ENCODE assay signal across 21 cellular contexts in the genomic region with DNA sequence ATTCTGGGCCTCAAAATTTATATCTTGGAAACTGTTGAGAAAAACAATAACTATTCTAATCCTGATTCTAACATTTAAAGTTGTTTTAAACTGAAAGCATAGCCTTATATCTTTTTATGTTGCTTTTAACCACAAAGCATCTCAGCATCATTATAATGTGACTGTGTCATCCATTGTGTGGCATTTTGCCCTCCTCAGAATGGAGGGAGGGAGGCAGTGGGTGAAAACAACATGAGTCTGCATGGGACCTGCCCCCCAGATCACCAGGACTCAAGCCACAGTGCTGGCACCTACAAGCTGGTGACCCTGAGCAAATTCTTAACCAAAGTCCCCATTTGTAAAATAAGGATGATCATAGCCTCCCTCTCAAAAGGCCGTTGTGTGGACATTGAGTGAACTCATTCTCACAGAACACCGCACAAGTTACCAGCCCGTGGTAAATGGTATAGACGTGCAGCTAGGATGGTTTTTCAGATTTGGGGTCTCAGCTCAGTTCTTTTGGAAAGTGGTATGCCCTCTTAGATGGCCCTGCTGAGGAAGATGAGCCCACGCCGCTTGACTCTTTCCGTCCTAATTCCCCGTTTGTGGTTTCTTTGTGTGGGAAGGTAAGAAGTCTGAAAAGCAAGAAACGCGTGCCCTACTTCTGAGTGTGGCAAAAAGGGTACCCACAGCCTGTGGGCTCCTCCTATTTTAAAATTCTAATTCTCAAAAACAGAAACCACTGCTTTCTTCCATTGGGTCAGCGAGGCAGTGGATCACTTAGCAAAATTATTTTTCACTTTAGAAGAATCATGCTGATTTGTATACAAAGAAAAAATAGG.
DNase-seq lines count a peak whose midpoint lies in the region; ATAC-seq, FAIRE-seq and TF ChIP-seq lines count a peak whose summit lies in the region.
"Had no signal": no experiment of that assay in that cellular context is flagged by ENCODE, and none has a peak within 500 bp of the region (broad histone marks: within the 10 kb centered on the region; RNA-seq: fewer than 3 reads in every experiment).

No MANE protein-coding gene starts in this region.

- BruUV-seq in mammary epithelial cell (replicated peaks; lab: Mats Ljungman, UMichigan), result no TSS peak

- H3K9ac ChIP-seq in mammary epithelial cell (ENCODE audit: insufficient read depth, low read length), result no peak overlapping the region
- H3K9ac ChIP-seq: parathyroid adenoma had no signal

- no peaks in the 10 kb centered on the region for H3K36me3 ChIP-seq in mammary epithelial cell (ENCODE audit: insufficient read depth, low read length)
- H3K36me3 ChIP-seq: ascending aorta, SJSA1 had no signal

- peak overlapping the region; percentile 80 for H3K27ac Mint-ChIP-seq in activated CD4-positive, alpha-beta T cell treated with anti-CD3 and anti-CD28 coated beads for 36 hours
- H3K27ac Mint-ChIP-seq in CD4-positive, alpha-beta T cell, result peak overlapping the region; percentile 44
- peak overlapping the region; percentile 38 for H3K27ac Mint-ChIP-seq in activated CD4-positive, alpha-beta memory T cell treated with anti-CD3 and anti-CD28 coated beads for 36 hours
- H3K27ac Mint-ChIP-seq: activated T-helper 2 cell treated with anti-CD3 and anti-CD28 coated beads, Interferon-gamma antibody, Interleukin-2, Interleukin-4, amounts not matched to agents 10 μg/mL and 5 μg/mL and 100 μg/mL, durations not matched to agents 14 hours and 24 hours and 36 hours had no signal

- TF ChIP-seq CTCF in CD4-positive, alpha-beta T cell (IDR thresholded peaks at IDR 0.05), result no peak
- no peak for TF ChIP-seq CTCF in mammary epithelial cell (conservative IDR thresholded peaks at IDR 0.05 in 1 of 2, IDR thresholded peaks at IDR 0.05 in 1 of 2; ENCODE audit: extremely low read depth in 1 of 2, insufficient read depth in 1 of 2, low read depth in 1 of 2, low read length in 2 of 2)

- dilution Hi-C loops in mammary epithelial cell (cut with HindIII; ENCODE audit: low sequenced_read_pairs), result no loop called here

- CTCF ChIA-PET in activated CD4-positive, alpha-beta T cell treated with anti-CD3 and anti-CD28 coated beads for 36 hours (lab: Charles Lee), result interaction anchor here (0.6 kb wide), 1 partner anchor 316 kb away, joined by 3 read pairs; no protein-coding TSS in a partner anchor
- CTCF ChIA-PET in CD4-positive, alpha-beta T cell (lab: Charles Lee), result no interaction called here
- CTCF ChIA-PET in activated CD4-positive, alpha-beta memory T cell treated with anti-CD3 and anti-CD28 coated beads for 36 hours (lab: Charles Lee), result no interaction called here
- CTCF ChIA-PET in mammary epithelial cell (lab: Charles Lee; ENCODE audit: low non-redundant PET), result no interaction called here

- peaks cover 2% of the 10 kb centered on the region for H3K36me3 Mint-ChIP-seq in activated CD4-positive, alpha-beta T cell treated with anti-CD3 and anti-CD28 coated beads for 36 hours (ENCODE audit: low read depth)
- H3K36me3 Mint-ChIP-seq in CD4-positive, alpha-beta T cell (ENCODE audit: low read depth), result no peaks in the 10 kb centered on the region
- peaks cover 1% of the 10 kb centered on the region for H3K36me3 Mint-ChIP-seq in activated CD4-positive, alpha-beta memory T cell treated with anti-CD3 and anti-CD28 coated beads for 36 hours

- no peak overlapping the region for H3K4me3 Mint-ChIP-seq in activated CD4-positive, alpha-beta T cell treated with anti-CD3 and anti-CD28 coated beads for 36 hours
- no peak overlapping the region for H3K4me3 Mint-ChIP-seq in CD4-positive, alpha-beta T cell
- H3K4me3 Mint-ChIP-seq in activated CD4-positive, alpha-beta memory T cell treated with anti-CD3 and anti-CD28 coated beads for 36 hours, result peak overlapping the region; percentile 12
- H3K4me3 Mint-ChIP-seq: naive thymus-derived CD4-positive, alpha-beta T cell had no signal

- H3K27me3 Mint-ChIP-seq in activated CD4-positive, alpha-beta T cell treated with anti-CD3 and anti-CD28 coated beads for 36 hours, result peaks cover 4% of the 10 kb centered on the region
- H3K27me3 Mint-ChIP-seq in CD4-positive, alpha-beta T cell, result no peaks in the 10 kb centered on the region
- no peaks in the 10 kb centered on the region for H3K27me3 Mint-ChIP-seq in activated CD4-positive, alpha-beta memory T cell treated with anti-CD3 and anti-CD28 coated beads for 36 hours

- no peaks in the 10 kb centered on the region for H3K79me2 ChIP-seq in mammary epithelial cell (ENCODE audit: insufficient read depth, low read length)
- H3K79me2 ChIP-seq: parathyroid adenoma had no signal

- H3K9me3 Mint-ChIP-seq in activated CD4-positive, alpha-beta T cell treated with anti-CD3 and anti-CD28 coated beads for 36 hours (ENCODE audit: low read depth), result peaks cover 5% of the 10 kb centered on the region
- no peaks in the 10 kb centered on the region for H3K9me3 Mint-ChIP-seq in CD4-positive, alpha-beta T cell
- H3K9me3 Mint-ChIP-seq in activated CD4-positive, alpha-beta memory T cell treated with anti-CD3 and anti-CD28 coated beads for 36 hours, result peaks cover 5% of the 10 kb centered on the region

- no peak overlapping the region for H3K4me2 ChIP-seq in mammary epithelial cell (ENCODE audit: insufficient read depth, low read depth, low read length)

- no peak overlapping the region for H2AFZ ChIP-seq in mammary epithelial cell (ENCODE audit: low read depth, low read length)
- H2AFZ ChIP-seq: parathyroid adenoma had no signal

- in situ Hi-C loops in mammary epithelial cell (cut with MboI; ENCODE audit: low sequenced_read_pairs in 2 of 2), result no loop called here

- peak; percentile 30 for DNase-seq in activated CD4-positive, alpha-beta T cell treated with anti-CD3 and anti-CD28 coated beads for 36 hours
- no peak for DNase-seq in activated CD4-positive, alpha-beta T cell treated with anti-CD3 and anti-CD28 coated beads for 1 hour
- DNase-seq in CD4-positive, alpha-beta T cell, result no peak
- DNase-seq in activated CD4-positive, alpha-beta memory T cell treated with anti-CD3 and anti-CD28 coated beads for 36 hours, result peak; percentile 29
- DNase-seq in kidney tubule cell (ENCODE audit: low spot score) (peak; percentile 4), urothelium cell line (ENCODE audit: low spot score) (no peak), mammary epithelial cell (no peak)
- DNase-seq: activated CD4-positive, CD25-positive, alpha-beta regulatory T cell treated with anti-CD3 and anti-CD28 coated beads, Interleukin-2, amount 50 U/mL, for 72 hours; DMS153; GOT3; naive thymus-derived CD4-positive, alpha-beta T cell; NCI-H1436; NCI-H2171 treated with DMSO at 0.1 percent for 48 hours; NCI-H774 had no signal

- no peak overlapping the region for H3K27ac ChIP-seq in CD4-positive, alpha-beta T cell (ENCODE audit: low read depth, low read length)
- no peak overlapping the region for H3K27ac ChIP-seq in mammary epithelial cell (ENCODE audit: insufficient read depth, low read depth, low read length)
- H3K27ac ChIP-seq: 22Rv1, ascending aorta, parathyroid adenoma, SJSA1 had no signal

- intact Hi-C loops in activated CD4-positive, alpha-beta T cell treated with anti-CD3 and anti-CD28 coated beads for 36 hours (cut with DNase I, micrococcal nuclease), result no loop called here
- intact Hi-C loops in CD4-positive, alpha-beta T cell (cut with DNase I, micrococcal nuclease), result no loop called here
- intact Hi-C loops in activated CD4-positive, alpha-beta memory T cell treated with anti-CD3 and anti-CD28 coated beads for 36 hours (cut with micrococcal nuclease), result no loop called here
- intact Hi-C loops in mammary epithelial cell (cut with micrococcal nuclease), result no loop called here

- WGBS in mammary epithelial cell (ENCODE audit: low coverage, missing lambda C conversion rate), result 71% methylated on average over 11 of the region's 11 CpGs

- peak; percentile 56 for ATAC-seq in activated CD4-positive, alpha-beta T cell treated with anti-CD3 and anti-CD28 coated beads for 36 hours
- ATAC-seq in CD4-positive, alpha-beta T cell (ENCODE audit: poor library complexity), result no peak
- no peak for ATAC-seq in HG03280 (IDR thresholded peaks at IDR 0.05; ENCODE audit: unreplicated experiment)
- ATAC-seq: naive thymus-derived CD4-positive, alpha-beta T cell had no signal

- no peaks in the 10 kb centered on the region for H3K27me3 ChIP-seq in CD4-positive, alpha-beta T cell (ENCODE audit: control insufficient read depth, insufficient read depth, low read length)
- H3K27me3 ChIP-seq in mammary epithelial cell (ENCODE audit: insufficient read depth, low read length), result no peaks in the 10 kb centered on the region
- H3K27me3 ChIP-seq: ascending aorta, SJSA1 had no signal

- H3K9me3 ChIP-seq in CD4-positive, alpha-beta T cell (ENCODE audit: control insufficient read depth, low read length), result no peaks in the 10 kb centered on the region
- H3K9me3 ChIP-seq in mammary epithelial cell (replicated peaks; ENCODE audit: insufficient read depth, low read length), result no peaks in the 10 kb centered on the region
- H3K9me3 ChIP-seq: ascending aorta, SJSA1 had no signal

- FAIRE-seq in urothelium cell line (lab: Jason Lieb, UNC), result no peak
- FAIRE-seq: islet of Langerhans had no signal

- peaks cover 33% of the 10 kb centered on the region for H3K4me1 Mint-ChIP-seq in activated CD4-positive, alpha-beta T cell treated with anti-CD3 and anti-CD28 coated beads for 36 hours
- peaks cover 31% of the 10 kb centered on the region for H3K4me1 Mint-ChIP-seq in CD4-positive, alpha-beta T cell (ENCODE audit: low read depth)
- peaks cover 38% of the 10 kb centered on the region for H3K4me1 Mint-ChIP-seq in activated CD4-positive, alpha-beta memory T cell treated with anti-CD3 and anti-CD28 coated beads for 36 hours (ENCODE audit: low read depth)

- H4K20me1 ChIP-seq in mammary epithelial cell (ENCODE audit: insufficient read depth, low read length), result no peaks in the 10 kb centered on the region

- no peaks in the 10 kb centered on the region for H3K4me1 ChIP-seq in mammary epithelial cell (ENCODE audit: insufficient read depth, low read length)
- H3K4me1 ChIP-seq: ascending aorta, parathyroid adenoma, SJSA1 had no signal

- no peak overlapping the region for H3K4me3 ChIP-seq in mammary epithelial cell (replicated peaks in 1 of 3; ENCODE audit: insufficient read depth in 1 of 3, low read depth in 2 of 3, low read length in 3 of 3)
- H3K4me3 ChIP-seq: ascending aorta, SJSA1 had no signal

- POLR2A ChIA-PET in activated CD4-positive, alpha-beta T cell treated with anti-CD3 and anti-CD28 coated beads for 36 hours (lab: Charles Lee), result no interaction called here
- POLR2A ChIA-PET in CD4-positive, alpha-beta T cell (lab: Charles Lee), result no interaction called here
- POLR2A ChIA-PET in activated CD4-positive, alpha-beta memory T cell treated with anti-CD3 and anti-CD28 coated beads for 36 hours (lab: Charles Lee), result no interaction called here

Comparison
In these comparisons a context has a peak if more than half of its experiments do, and no peak if none do; other contexts are left out.
1. DNase-seq: peak in activated CD4-positive, alpha-beta T cell treated with anti-CD3 and anti-CD28 coated beads for 36 hours (single experiment), activated CD4-positive, alpha-beta memory T cell treated with anti-CD3 and anti-CD28 coated beads for 36 hours (single experiment) and kidney tubule cell (single experiment); none in activated CD4-positive, alpha-beta T cell treated with anti-CD3 and anti-CD28 coated beads for 1 hour (single experiment), CD4-positive, alpha-beta T cell (0 of 10), urothelium cell line (single experiment) and mammary epithelial cell (single experiment).
2. Peak in every context shown above with its lines, with median percentiles within 50 percentile points of each other: H3K27ac Mint-ChIP-seq.